10 cellular contexts compared by ENCODE assay signal in the genomic region with DNA sequence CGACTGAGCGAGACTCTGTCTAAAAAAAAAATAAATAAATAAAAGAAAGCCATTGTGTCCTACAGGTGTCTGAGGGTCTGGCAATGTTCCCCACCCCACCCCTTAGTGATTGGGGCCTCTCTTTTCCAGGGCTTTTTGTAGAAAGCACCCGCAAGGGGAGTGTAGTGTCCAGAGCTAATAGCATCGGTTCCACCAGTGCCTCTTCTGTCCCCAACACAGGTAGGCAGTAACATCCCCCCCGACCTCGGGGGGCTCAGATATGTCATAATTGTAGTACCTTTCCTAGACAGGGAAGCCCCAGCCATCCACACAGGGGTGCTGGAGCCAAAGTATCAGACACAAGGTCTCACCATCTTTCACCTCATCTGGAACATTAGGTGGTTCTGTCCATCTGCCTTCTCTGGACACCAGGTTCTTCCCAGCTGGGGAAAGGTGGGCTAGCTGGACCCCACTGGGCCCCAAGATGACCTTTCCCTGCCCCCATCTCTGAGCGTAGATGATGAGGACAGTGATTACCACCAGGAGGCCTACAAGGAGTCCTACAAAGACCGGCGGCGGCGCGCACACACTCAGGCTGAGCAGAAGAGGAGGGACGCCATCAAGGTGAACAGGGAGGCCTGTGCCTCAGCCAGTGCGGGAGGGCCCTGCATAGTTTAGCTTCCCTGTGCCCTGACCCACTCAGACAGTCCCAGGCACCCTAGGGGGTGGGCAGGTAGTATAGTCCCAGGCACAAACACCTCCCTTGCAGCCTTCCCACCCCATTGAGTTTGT. TPM values are rescaled to one million over a fixed set of nuclear protein-coding genes. Genes with fewer than 3 reads are reported as not detected.
DNase-seq lines count a peak whose midpoint lies in the region; ATAC-seq and TF ChIP-seq lines count a peak whose summit lies in the region.
"Had no signal": no experiment of that assay in that cellular context is flagged by ENCODE, and none has a peak within 500 bp of the region (broad histone marks: within the 10 kb centered on the region; RNA-seq: fewer than 3 reads in every experiment).

No MANE protein-coding gene starts in this region.

- intact Hi-C loops in lower lobe of right lung (cut with DNase I) (no loop called here), tibial artery (cut with DNase I; ENCODE audit: low total_unique reads) (no loop called here), uterus (cut with DNase I; ENCODE audit: low total_unique reads) (no loop called here)

- H3K27me3 ChIP-seq in lower lobe of right lung (ENCODE audit: low read depth) (no peaks in the 10 kb centered on the region), tibial artery (no peaks in the 10 kb centered on the region), uterus (no peaks in the 10 kb centered on the region)

- TF ChIP-seq POLR2A in uterus (IDR thresholded peaks at IDR 0.05): no peak

- peak overlapping the region; percentile 35 for H3K27ac Mint-ChIP-seq in activated naive CD4-positive, alpha-beta T cell treated with anti-CD3 and anti-CD28 coated beads, Interleukin-2, amount 50 U/mL, for 24 hours
- peak overlapping the region; percentile 50 to 94 for H3K27ac Mint-ChIP-seq in activated naive CD4-positive, alpha-beta T cell treated with anti-CD3 and anti-CD28 coated beads, Interleukin-2, amount 50 U/mL, for 72 hours

- H3K4me3 Mint-ChIP-seq in activated naive CD4-positive, alpha-beta T cell treated with anti-CD3 and anti-CD28 coated beads, Interleukin-2, amount 50 U/mL, for 24 hours: peak overlapping the region; percentile 65

- H3K9me3 Mint-ChIP-seq in activated naive CD4-positive, alpha-beta T cell treated with anti-CD3 and anti-CD28 coated beads, Interleukin-2, amount 50 U/mL, for 24 hours: no peaks in the 10 kb centered on the region
- no peaks in the 10 kb centered on the region for H3K9me3 Mint-ChIP-seq in activated naive CD4-positive, alpha-beta T cell treated with anti-CD3 and anti-CD28 coated beads, Interleukin-2, amount 50 U/mL, for 72 hours

- H3K4me1 ChIP-seq in lower lobe of right lung (peaks cover 48% of the 10 kb centered on the region), tibial artery (peaks cover 0 to 54% (median 36%) of the 10 kb centered on the region in 4 donors), uterus (peaks cover 3 to 10% of the 10 kb centered on the region in 2 donors)

- H3K36me3 ChIP-seq in lower lobe of right lung (peaks cover 77% of the 10 kb centered on the region), tibial artery (peaks cover 63 to 77% (median 72%) of the 10 kb centered on the region in 3 donors), uterus (no peaks in the 10 kb centered on the region)

- H3K4me3 ChIP-seq in lower lobe of right lung (peak overlapping the region; percentile 86), tibial artery (no peak overlapping the region), uterus (no peak overlapping the region)

- no peak for DNase-seq in activated naive CD4-positive, alpha-beta T cell treated with anti-CD3 and anti-CD28 coated beads, Interleukin-2, amount 50 U/mL, for 16 hours
- DNase-seq in activated naive CD4-positive, alpha-beta T cell treated with anti-CD3 and anti-CD28 coated beads, Interleukin-2, amount 50 U/mL, for 72 hours (ENCODE audit: low spot score in 2 of 2): no peak
- DNase-seq in lower lobe of right lung (no peak), tibial artery (no peak), uterus (no peak)
- no peak for DNase-seq in activated effector memory CD4-positive, alpha-beta T cell treated with Interleukin-2 at 50 U/mL for 16 hours
- DNase-seq: activated CD4-positive, alpha-beta T cell treated with anti-CD3 and anti-CD28 coated beads for 1 hour; NCI-H1092 had no signal

- no peak for ATAC-seq in activated naive CD4-positive, alpha-beta T cell treated with anti-CD3 and anti-CD28 coated beads, Interleukin-2, amount 50 U/mL, for 72 hours
- no peak for ATAC-seq in lower lobe of right lung
- no peak for ATAC-seq in GM21360 (IDR thresholded peaks at IDR 0.05; ENCODE audit: unreplicated experiment)

- TF ChIP-seq CTCF in lower lobe of right lung (IDR thresholded peaks at IDR 0.05) (no peak), tibial artery (IDR thresholded peaks at IDR 0.05) (no peak), uterus (IDR thresholded peaks at IDR 0.05) (no peak)

- H3K27ac ChIP-seq in lower lobe of right lung (peak overlapping the region; percentile 96), tibial artery (peak overlapping the region; percentile 91 to 92), uterus (no peak overlapping the region)

- H3K36me3 Mint-ChIP-seq in activated naive CD4-positive, alpha-beta T cell treated with anti-CD3 and anti-CD28 coated beads, Interleukin-2, amount 50 U/mL, for 24 hours: peaks cover 16% of the 10 kb centered on the region
- H3K36me3 Mint-ChIP-seq in activated naive CD4-positive, alpha-beta T cell treated with anti-CD3 and anti-CD28 coated beads, Interleukin-2, amount 50 U/mL, for 72 hours: peaks cover 31 to 34% of the 10 kb centered on the region in 2 donors

- H3K4me1 Mint-ChIP-seq in activated naive CD4-positive, alpha-beta T cell treated with anti-CD3 and anti-CD28 coated beads, Interleukin-2, amount 50 U/mL, for 24 hours: peaks cover 34% of the 10 kb centered on the region

- H3K9me3 ChIP-seq in lower lobe of right lung (no peaks in the 10 kb centered on the region), tibial artery (no peaks in the 10 kb centered on the region), uterus (no peaks in the 10 kb centered on the region)

- H3K27me3 Mint-ChIP-seq in activated naive CD4-positive, alpha-beta T cell treated with anti-CD3 and anti-CD28 coated beads, Interleukin-2, amount 50 U/mL, for 24 hours: no peaks in the 10 kb centered on the region

RNA-seq across cellular contexts. Expression of a gene that starts 1.6 kb away (rescaled TPM):
- 10 to 100 TPM; 44.3 to 60.5 TPM for total RNA-seq in activated naive CD4-positive, alpha-beta T cell treated with anti-CD3 and anti-CD28 coated beads, Interleukin-2, amount 50 U/mL, for 72 hours
- 70.5 TPM for total RNA-seq in lower lobe of right lung
- 10 to 100 TPM in 3 of 4 donors, 1 to 10 TPM in 1; 6.9 to 50.0 (median 35.1) TPM for total RNA-seq in uterus

RNA-seq across cellular contexts. Expression of a gene that starts 6.6 kb away (rescaled TPM):
- 100 to 1,000 TPM in 1 of 2 donors, 10 to 100 TPM in 1; 86.4 to 124 TPM for total RNA-seq in activated naive CD4-positive, alpha-beta T cell treated with anti-CD3 and anti-CD28 coated beads, Interleukin-2, amount 50 U/mL, for 72 hours
- total RNA-seq in lower lobe of right lung: 65.8 TPM
- 10 to 100 TPM in 3 of 4 donors, 1 to 10 TPM in 1; 2.6 to 42.6 (median 16.1) TPM for total RNA-seq in uterus

RNA-seq across cellular contexts. Expression of a gene that starts 9.0 kb away (rescaled TPM):
- total RNA-seq in activated naive CD4-positive, alpha-beta T cell treated with anti-CD3 and anti-CD28 coated beads, Interleukin-2, amount 50 U/mL, for 72 hours: 10 to 100 TPM; 24.7 to 52.5 TPM
- 4.8 TPM for total RNA-seq in lower lobe of right lung
- 10 to 100 TPM in 1 of 4 donors, 1 to 10 TPM in 3; 2.8 to 16.5 (median 5.0) TPM for total RNA-seq in uterus

RNA-seq across cellular contexts. Expression of a gene that starts 15.8 kb away (rescaled TPM):
- total RNA-seq in activated naive CD4-positive, alpha-beta T cell treated with anti-CD3 and anti-CD28 coated beads, Interleukin-2, amount 50 U/mL, for 72 hours: 1 to 10 TPM in 1 of 2 donors, under 1 TPM in 1; 0.76 to 1.7 TPM
- 2.2 TPM for total RNA-seq in lower lobe of right lung
- total RNA-seq in uterus: 1 to 10 TPM in 1 of 4 donors, under 1 TPM in 1, not detected in 2; 0.35 to 3.1 TPM

RNA-seq across cellular contexts. Expression of a gene that starts 32.5 kb away (rescaled TPM):
- total RNA-seq in activated naive CD4-positive, alpha-beta T cell treated with anti-CD3 and anti-CD28 coated beads, Interleukin-2, amount 50 U/mL, for 72 hours: 10 to 100 TPM; 13.1 to 16.9 TPM
- total RNA-seq in lower lobe of right lung (39.1 TPM), uterus (10 to 100 TPM in 3 of 4 donors, 1 to 10 TPM in 1; 8.7 to 33.5 (median 25.6) TPM)

Comparison
In these comparisons a context has a peak if more than half of its experiments do, and no peak if none do; other contexts are left out.
1. H3K27ac ChIP-seq: peak in lower lobe of right lung (single experiment) and tibial artery (2 of 2); none in uterus (0 of 2).